In the genomic region with DNA sequence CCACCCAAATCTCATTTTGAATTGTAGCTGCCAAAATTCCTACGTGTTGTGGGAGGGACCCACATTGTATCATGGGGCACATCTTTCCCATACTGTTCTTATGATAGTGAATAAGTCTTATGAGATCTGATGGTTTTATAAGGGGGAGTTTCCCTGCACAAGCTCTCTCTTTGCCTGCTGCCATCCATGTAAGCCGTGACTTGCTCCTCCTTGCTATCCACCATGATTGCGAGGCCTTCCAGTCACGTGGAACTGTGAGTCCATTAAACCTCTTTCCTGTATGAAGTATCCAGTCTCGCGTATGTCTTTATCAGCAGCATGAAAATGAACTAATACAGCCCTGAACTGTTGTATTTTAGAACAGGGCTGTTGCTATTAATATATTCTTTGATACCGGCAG, we compare ENCODE assay signal across 6 cellular contexts. TPM values are rescaled to one million over a fixed set of nuclear protein-coding genes. Genes with fewer than 3 reads are reported as not detected.
A peak's percentile ranks its signal among the peaks of the same experiment; 100 is the strongest.
DNase-seq lines count a peak whose midpoint lies in the region; ATAC-seq and TF ChIP-seq lines count a peak whose summit lies in the region.
"Not testable (repeated sequence)": the region's sequence is repeated elsewhere in the genome, so short reads cannot be mapped to it uniquely, and the experiment has no call there.

No MANE protein-coding gene starts in this region.

- not testable (repeated sequence) for H3K27me3 Mint-ChIP-seq in CD4-positive, alpha-beta T cell; activated T-helper 17 cell treated with anti-CD3 and anti-CD28 coated beads, Interleukin-2, amount 50 U/mL, for 72 hours; activated naive CD8-positive, alpha-beta T cell; natural killer cell (ENCODE audit: low read depth in 2 of 2); stimulated activated memory B cell treated with anti-CD40 and anti-IgM and Interleukin-4, amounts not matched to agents 10 μg/mL and 1 μg/mL and 100 μg/mL, for 72 hours

- not testable (repeated sequence) for H3K4me1 ChIP-seq in parathyroid adenoma

- not testable (repeated sequence) for H3K9ac ChIP-seq in parathyroid adenoma

- intact Hi-C loops in CD4-positive, alpha-beta T cell (cut with DNase I, micrococcal nuclease) = loop anchor here in 1 of 2 experiments (5.0 kb wide), 1 partner anchor 39 kb away; the partner anchor contains the start of gene GSK3B
- intact Hi-C loops in natural killer cell (cut with micrococcal nuclease) = loop anchor here (5.0 kb wide), 1 partner anchor 39 kb away; the partner anchor contains the start of gene GSK3B

- CTCF ChIA-PET in CD4-positive, alpha-beta T cell (lab: Charles Lee) = interaction anchor here (0.6 kb wide), 1 partner anchor 83 kb away, joined by 3 read pairs; no protein-coding TSS in a partner anchor

- not testable (repeated sequence) for H2AFZ ChIP-seq in parathyroid adenoma

- peaks cover 77% of the 10 kb centered on the region for H3K4me1 Mint-ChIP-seq in CD4-positive, alpha-beta T cell (ENCODE audit: low read depth)
- peaks cover 41% of the 10 kb centered on the region for H3K4me1 Mint-ChIP-seq in activated T-helper 17 cell treated with anti-CD3 and anti-CD28 coated beads, Interleukin-2, amount 50 U/mL, for 72 hours
- H3K4me1 Mint-ChIP-seq in activated naive CD8-positive, alpha-beta T cell (ENCODE audit: low read depth) = peaks cover 78% of the 10 kb centered on the region
- H3K4me1 Mint-ChIP-seq in natural killer cell = peaks cover 67 to 70% of the 10 kb centered on the region in 2 donors
- H3K4me1 Mint-ChIP-seq in stimulated activated memory B cell treated with anti-CD40 and anti-IgM and Interleukin-4, amounts not matched to agents 10 μg/mL and 1 μg/mL and 100 μg/mL, for 72 hours = peaks cover 75% of the 10 kb centered on the region

- not testable (repeated sequence) for H3K36me3 ChIP-seq in parathyroid adenoma (ENCODE audit: control insufficient read depth, insufficient read depth, low read length)

- H3K36me3 Mint-ChIP-seq in CD4-positive, alpha-beta T cell (ENCODE audit: low read depth) = peaks cover 20% of the 10 kb centered on the region
- H3K36me3 Mint-ChIP-seq in activated T-helper 17 cell treated with anti-CD3 and anti-CD28 coated beads, Interleukin-2, amount 50 U/mL, for 72 hours (ENCODE audit: low read depth); natural killer cell: not testable (repeated sequence)
- H3K36me3 Mint-ChIP-seq in activated naive CD8-positive, alpha-beta T cell = peaks cover 11% of the 10 kb centered on the region
- peaks cover 37% of the 10 kb centered on the region for H3K36me3 Mint-ChIP-seq in stimulated activated memory B cell treated with anti-CD40 and anti-IgM and Interleukin-4, amounts not matched to agents 10 μg/mL and 1 μg/mL and 100 μg/mL, for 72 hours

- H3K4me3 Mint-ChIP-seq in CD4-positive, alpha-beta T cell = peak overlapping the region; percentile 10
- not testable (repeated sequence) for H3K4me3 Mint-ChIP-seq in activated T-helper 17 cell treated with anti-CD3 and anti-CD28 coated beads, Interleukin-2, amount 50 U/mL, for 72 hours; activated naive CD8-positive, alpha-beta T cell; natural killer cell; stimulated activated memory B cell treated with anti-CD40 and anti-IgM and Interleukin-4, amounts not matched to agents 10 μg/mL and 1 μg/mL and 100 μg/mL, for 72 hours

- not testable (repeated sequence) for DNase-seq in CD4-positive, alpha-beta T cell; natural killer cell

- not testable (repeated sequence) for H3K9me3 ChIP-seq in CD4-positive, alpha-beta T cell (ENCODE audit: control insufficient read depth, low read length); parathyroid adenoma (ENCODE audit: control insufficient read depth, low read length)

- H3K79me2 ChIP-seq in parathyroid adenoma = peaks cover 58% of the 10 kb centered on the region

- not testable (repeated sequence) for H3K9me3 Mint-ChIP-seq in CD4-positive, alpha-beta T cell; activated naive CD8-positive, alpha-beta T cell (ENCODE audit: low read depth); natural killer cell; stimulated activated memory B cell treated with anti-CD40 and anti-IgM and Interleukin-4, amounts not matched to agents 10 μg/mL and 1 μg/mL and 100 μg/mL, for 72 hours
- H3K9me3 Mint-ChIP-seq in activated T-helper 17 cell treated with anti-CD3 and anti-CD28 coated beads, Interleukin-2, amount 50 U/mL, for 72 hours = peaks cover 11% of the 10 kb centered on the region

- ATAC-seq in CD4-positive, alpha-beta T cell (ENCODE audit: poor library complexity); activated T-helper 17 cell treated with anti-CD3 and anti-CD28 coated beads, Interleukin-2, amount 50 U/mL, for 72 hours (replicated peaks); natural killer cell; stimulated activated memory B cell treated with anti-CD40 and anti-IgM and Interleukin-4, amounts not matched to agents 10 μg/mL and 1 μg/mL and 100 μg/mL, for 72 hours: not testable (repeated sequence)

- H3K27ac ChIP-seq in CD4-positive, alpha-beta T cell (ENCODE audit: low read depth, low read length); parathyroid adenoma: not testable (repeated sequence)

- peak overlapping the region; percentile 18 for H3K4me2 ChIP-seq in parathyroid adenoma (ENCODE audit: low read length)

- POLR2A ChIA-PET in CD4-positive, alpha-beta T cell (lab: Charles Lee) = interaction anchor here (2.5 kb wide), 1 partner anchor 41 kb away, joined by 19 read pairs; the partner anchor contains the start of gene GSK3B

- not testable (repeated sequence) for H3K4me3 ChIP-seq in parathyroid adenoma (ENCODE audit: low read depth, low read length)

- not testable (repeated sequence) for TF ChIP-seq CTCF in CD4-positive, alpha-beta T cell (IDR thresholded peaks at IDR 0.05); natural killer cell (IDR thresholded peaks at IDR 0.05); parathyroid adenoma (IDR thresholded peaks at IDR 0.05)

- H3K27ac Mint-ChIP-seq in CD4-positive, alpha-beta T cell = not testable (repeated sequence)
- peak overlapping the region; percentile 1 for H3K27ac Mint-ChIP-seq in activated T-helper 17 cell treated with anti-CD3 and anti-CD28 coated beads, Interleukin-2, amount 50 U/mL, for 72 hours
- peak overlapping the region; percentile 58 for H3K27ac Mint-ChIP-seq in activated naive CD8-positive, alpha-beta T cell
- H3K27ac Mint-ChIP-seq in natural killer cell = peak overlapping the region; percentile 0 to 8
- peak overlapping the region; percentile 18 for H3K27ac Mint-ChIP-seq in stimulated activated memory B cell treated with anti-CD40 and anti-IgM and Interleukin-4, amounts not matched to agents 10 μg/mL and 1 μg/mL and 100 μg/mL, for 72 hours

- not testable (repeated sequence) for H3K27me3 ChIP-seq in CD4-positive, alpha-beta T cell (ENCODE audit: control insufficient read depth, insufficient read depth, low read length); parathyroid adenoma (ENCODE audit: control insufficient read depth, insufficient read depth, low read length)

RNA-seq across cellular contexts. Expression of gene GSK3B, which starts 40.6 kb away (rescaled TPM):
- 10 to 100 TPM; 27.9 to 29.1 TPM for total RNA-seq in CD4-positive, alpha-beta T cell
- 10 to 100 TPM; 31.5 to 36.9 TPM for total RNA-seq in activated T-helper 17 cell treated with anti-CD3 and anti-CD28 coated beads, Interleukin-2, amount 50 U/mL, for 72 hours
- total RNA-seq in natural killer cell = 10 to 100 TPM; 61.3 to 67.0 (median 62.7) TPM
